1 cellular context compared by ENCODE assay signal in the genomic region with DNA sequence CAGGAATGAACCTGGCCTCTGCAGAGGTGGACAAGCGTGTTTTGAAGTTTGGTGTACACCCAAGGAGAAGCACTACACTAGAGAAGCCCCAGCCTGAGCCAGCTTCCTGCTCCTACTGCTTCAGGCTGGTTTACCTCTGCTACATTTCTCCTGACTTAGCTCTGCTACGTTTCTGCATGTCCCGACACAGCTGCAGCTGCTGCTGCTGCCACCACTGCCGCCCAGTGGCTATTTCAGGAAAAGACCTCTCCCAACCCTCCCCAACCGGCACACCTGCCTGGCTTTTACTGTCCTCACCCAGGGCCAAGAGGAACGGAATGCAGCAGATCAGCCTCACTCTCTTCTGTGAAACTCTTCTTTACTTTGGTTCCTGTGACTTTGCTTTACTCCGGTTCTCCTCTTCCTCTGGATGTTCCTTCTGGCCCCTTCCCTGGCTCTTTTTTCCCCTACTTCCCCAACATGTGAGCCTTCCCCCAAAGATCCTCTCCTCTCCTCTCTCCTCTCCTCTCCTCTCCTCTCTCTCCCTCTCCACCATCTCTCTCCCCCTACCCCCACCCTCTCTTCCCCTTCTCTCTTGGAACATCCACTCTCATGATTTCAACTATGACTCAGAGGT.
TF ChIP-seq lines count a peak whose summit lies in the region.

No MANE protein-coding gene starts in this region.

TF ChIP-seq in endothelial cell of umbilical vein, 7 proteins besides CTCF, POLR2A, EP300 and RAD21:
- no peak for TF ChIP-seq POLR2AphosphoS5 (IDR thresholded peaks at IDR 0.05; ENCODE audit: insufficient read depth, low read depth, low read length)
- TF ChIP-seq EZH2 (IDR thresholded peaks at IDR 0.05; ENCODE audit: borderline replicate concordance, low read depth, low read length, severe bottlenecking), result no peak
- no peak for TF ChIP-seq GATA2 (IDR thresholded peaks at IDR 0.05; ENCODE audit: insufficient read depth, insufficient read length, low read depth, low read length)
- TF ChIP-seq MYC (IDR thresholded peaks at IDR 0.05; ENCODE audit: low read depth, low read length), result no peak
- TF ChIP-seq, protein P1, sequence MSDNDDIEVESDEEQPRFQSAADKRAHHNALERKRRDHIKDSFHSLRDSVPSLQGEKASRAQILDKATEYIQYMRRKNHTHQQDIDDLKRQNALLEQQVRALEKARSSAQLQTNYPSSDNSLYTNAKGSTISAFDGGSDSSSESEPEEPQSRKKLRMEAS (IDR thresholded peaks at IDR 0.05; ENCODE audit: insufficient read depth, insufficient read length), result no peak
- TF ChIP-seq FOS (IDR thresholded peaks at IDR 0.05; ENCODE audit: borderline replicate concordance, insufficient read depth, low read length), result no peak
- no peak for TF ChIP-seq JUN (IDR thresholded peaks at IDR 0.05; ENCODE audit: borderline replicate concordance, insufficient read depth, insufficient read length, low read depth)
TF ChIP-seq in endothelial cell of umbilical vein: peak in this region for 0.
